23 cellular contexts compared by ENCODE assay signal in genomic region chr2:181380581-181380980, GRCh38.
"Had no signal": no experiment of that assay in that cellular context is flagged by ENCODE, and none has a peak within 500 bp of the region (broad histone marks: within the 10 kb centered on the region; RNA-seq: fewer than 3 reads in every experiment).

No MANE protein-coding gene starts in this region.

- H3K4me1 ChIP-seq: colonic mucosa, gastroesophageal sphincter, parathyroid adenoma, sigmoid colon, testis had no signal

- ATAC-seq: activated naive CD8-positive, alpha-beta T cell treated with anti-CD3 and anti-CD28 coated beads, Interleukin-2, amount 50 U/mL, for 24 hours; activated T-cell treated with anti-CD3 and anti-CD28 coated beads, Interleukin-2, amount 50 U/mL, for 4 hours; gastroesophageal sphincter; mucosa of descending colon; naive thymus-derived CD8-positive, alpha-beta T cell; stimulated activated memory B cell treated with anti-CD40 and anti-IgM and Interleukin-4, amounts not matched to agents 10 μg/mL and 1 μg/mL and 100 μg/mL, for 72 hours had no signal

- H3K27me3 ChIP-seq: brain microvascular endothelial cell, colonic mucosa, gastroesophageal sphincter, heart right ventricle, neutrophil, sigmoid colon, spleen, testis had no signal

- H2AFZ ChIP-seq: parathyroid adenoma had no signal

- DNase-seq: activated CD4-positive, alpha-beta T cell treated with anti-CD3 and anti-CD28 coated beads, Interleukin-2, amount 50 U/mL, for 1 hour; activated CD4-positive, CD25-positive, alpha-beta regulatory T cell treated with anti-CD3 and anti-CD28 coated beads, Interleukin-2, amount 50 U/mL, for 72 hours; activated CD8-positive, alpha-beta memory T cell treated with anti-CD3 and anti-CD28 coated beads, Interleukin-2, amount 50 U/mL, for 4 hours; activated naive CD4-positive, alpha-beta T cell treated with anti-CD3 and anti-CD28 coated beads, Interleukin-2, amount 10 ng/mL, durations not matched to agents 7 days and 5 days; activated naive CD8-positive, alpha-beta T cell treated with anti-CD3 and anti-CD28 coated beads, Interleukin-2, amount 50 U/mL, for 24 hours; activated T-cell treated with anti-CD3 and anti-CD28 coated beads, Interleukin-2, amount 50 U/mL, for 4 hours; aorta; brain microvascular endothelial cell; colonic mucosa; endodermal cell; heart right ventricle; mesenchymal stem cell; mucosa of descending colon; naive thymus-derived CD8-positive, alpha-beta T cell; sigmoid colon; spleen; stimulated activated CD4-positive, alpha-beta T cell treated with anti-CD3 and anti-CD28 coated beads, Interleukin-4, amount 100 ng/mL, for 4 hours; testis had no signal

- H3K4me3 ChIP-seq: colonic mucosa, gastroesophageal sphincter, heart right ventricle, mucosa of descending colon, sigmoid colon, spleen, testis had no signal

- H3K79me2 ChIP-seq: parathyroid adenoma had no signal

- H3K9me3 ChIP-seq: colonic mucosa, gastroesophageal sphincter, mucosa of descending colon, neutrophil, sigmoid colon, testis had no signal

- H3K27ac ChIP-seq: brain microvascular endothelial cell, colonic mucosa, gastroesophageal sphincter, heart right ventricle, neutrophil, parathyroid adenoma, sigmoid colon, spleen, testis, VCaP had no signal

- H3K36me3 ChIP-seq: brain microvascular endothelial cell, colonic mucosa, gastroesophageal sphincter, heart right ventricle, neutrophil, sigmoid colon, spleen had no signal
